In genomic region chr1:15000030-15000429, GRCh38 we compare ENCODE assay signal across 19 cellular contexts.
"Had no signal": no experiment of that assay in that cellular context is flagged by ENCODE, and none has a peak within 500 bp of the region (broad histone marks: within the 10 kb centered on the region; RNA-seq: fewer than 3 reads in every experiment).

No MANE protein-coding gene starts in this region.

- H3K9me3 ChIP-seq: lower lobe of right lung, ovary, psoas muscle, tibial artery had no signal

- H3K27ac ChIP-seq: lower lobe of right lung, ovary, psoas muscle, tibial artery had no signal

- H3K27me3 ChIP-seq: ovary, tibial artery had no signal

- H3K4me1 ChIP-seq: lower lobe of right lung, psoas muscle had no signal

- H3K36me3 ChIP-seq: lower lobe of right lung, ovary, tibial artery had no signal

- DNase-seq: activated CD4-positive, alpha-beta memory T cell treated with anti-CD3 and anti-CD28 coated beads for 36 hours; activated CD4-positive, alpha-beta T cell treated with anti-CD3 and anti-CD28 coated beads for 48 hours; activated effector memory CD4-positive, alpha-beta T cell treated with anti-CD3 and anti-CD28 coated beads, Interleukin-2, amount 50 U/mL, for 16 hours; activated naive CD4-positive, alpha-beta T cell treated with anti-CD3 and anti-CD28 coated beads, Interleukin-2, amount 50 U/mL, for 16 hours; aorta; cerebellar nuclear complex; erythroblast; foreskin melanocyte; kidney; lower lobe of right lung; naive B cell; psoas muscle; right cardiac atrium; stimulated activated CD4-positive, alpha-beta T cell treated with anti-CD3 and anti-CD28 coated beads, Interleukin-1b, Interleukin-23, amount 100 ng/mL, for 48 hours; stimulated activated naive CD8-positive, alpha-beta T cell treated with anti-CD3 and anti-CD28 coated beads, Interleukin-15, amount 100 ng/mL, for 72 hours; tibial artery had no signal

- H3K4me3 ChIP-seq: lower lobe of right lung, ovary, psoas muscle, tibial artery had no signal

- ATAC-seq: left lobe of liver; lower lobe of right lung; psoas muscle; right cardiac atrium; stimulated activated effector memory CD8-positive, alpha-beta T cell treated with anti-CD3 and anti-CD28 coated beads, Interleukin-12 subunit alpha, Interleukin-12 subunit beta, amount 100 ng/mL, for 72 hours; stimulated activated naive CD8-positive, alpha-beta T cell treated with anti-CD3 and anti-CD28 coated beads, Interleukin-15, amount 100 ng/mL, for 72 hours had no signal
